Comparison of ENCODE assay signal across 8 cellular contexts in genomic region chr17:75346906-75347305, GRCh38. TPM values are rescaled to one million over a fixed set of nuclear protein-coding genes. Genes with fewer than 3 reads are reported as not detected.
DNase-seq lines count a peak whose midpoint lies in the region; ATAC-seq and TF ChIP-seq lines count a peak whose summit lies in the region.

No MANE protein-coding gene starts in this region.

- H3K9me3 ChIP-seq in OCI-LY1 (ENCODE audit: low read length) (no peaks in the 10 kb centered on the region), spleen (no peaks in the 10 kb centered on the region)
- H3K9me3 ChIP-seq in effector memory CD4-positive, alpha-beta T cell (ENCODE audit: control insufficient read depth, low read length), result no peaks in the 10 kb centered on the region

- ATAC-seq in GM18498 (IDR thresholded peaks at IDR 0.05; ENCODE audit: unreplicated experiment), result no peak
- no peak for ATAC-seq in HG02870 (IDR thresholded peaks at IDR 0.05; ENCODE audit: unreplicated experiment)

- no peak for TF ChIP-seq CTCF in OCI-LY1 (IDR thresholded peaks at IDR 0.05; ENCODE audit: low read length)
- no peak for TF ChIP-seq CTCF in spleen (IDR thresholded peaks at IDR 0.05 in 8 of 11, conservative IDR thresholded peaks at IDR 0.05 in 3 of 11)

- no peaks in the 10 kb centered on the region for H3K9me3 Mint-ChIP-seq in T-helper 1 cell treated with Interleukin-12 subunit alpha and Interleukin-12 subunit beta and Interleukin-4 antibody, amounts not matched to agents 30 μg/mL and 1 μg/mL, for 36 hours

- no peaks in the 10 kb centered on the region for H4K20me1 ChIP-seq in OCI-LY1 (ENCODE audit: insufficient read depth, low read length)

- no peaks in the 10 kb centered on the region for H3K9me2 ChIP-seq in OCI-LY1 (ENCODE audit: low read depth, low read length)

- H3K4me1 ChIP-seq in OCI-LY1 (ENCODE audit: insufficient read depth, low read length, severe bottlenecking) (peaks cover 97% of the 10 kb centered on the region), spleen (peaks cover 46 to 100% (median 96%) of the 10 kb centered on the region in 6 donors)
- H3K4me1 ChIP-seq in effector memory CD4-positive, alpha-beta T cell (ENCODE audit: control insufficient read depth, insufficient read depth, low read length, poor library complexity, severe bottlenecking), result peaks cover 54% of the 10 kb centered on the region

- DNase-seq in T-helper 1 cell (no peak), spleen (no peak), NCI-H1048 (lab: John Stamatoyannopoulos, UW) (no peak)
- DNase-seq in effector memory CD4-positive, alpha-beta T cell, result no peak

- H3K36me3 ChIP-seq in OCI-LY1 (ENCODE audit: insufficient read depth, low read length) (no peaks in the 10 kb centered on the region), spleen (peaks cover 0 to 8% (median 0%) of the 10 kb centered on the region in 6 donors)
- H3K36me3 ChIP-seq in effector memory CD4-positive, alpha-beta T cell (ENCODE audit: control insufficient read depth, insufficient read depth, low read length), result no peaks in the 10 kb centered on the region

- peaks cover 65% of the 10 kb centered on the region for H3K4me1 Mint-ChIP-seq in T-helper 1 cell treated with Interleukin-12 subunit alpha and Interleukin-12 subunit beta and Interleukin-4 antibody, amounts not matched to agents 30 μg/mL and 1 μg/mL, for 36 hours (ENCODE audit: low read depth)

- H3K9ac ChIP-seq in OCI-LY1 (ENCODE audit: low read length), result peak overlapping the region; percentile 57; the same call in 1 of the 2 replicates

- peak overlapping the region; percentile 59 for H3K4me3 ChIP-seq in OCI-LY1 (ENCODE audit: low read depth, low read length, poor library complexity, severe bottlenecking)
- H3K4me3 ChIP-seq in effector memory CD4-positive, alpha-beta T cell (ENCODE audit: insufficient read depth, low read depth, low read length, poor library complexity, severe bottlenecking), result no peak overlapping the region
- peak overlapping the region in 5 of 8 donors; percentile 2 to 57 (median 17) for H3K4me3 ChIP-seq in spleen

- no peak overlapping the region for H2AFZ ChIP-seq in OCI-LY1 (ENCODE audit: low read length)

- H3K36me3 Mint-ChIP-seq in T-helper 1 cell treated with Interleukin-12 subunit alpha and Interleukin-12 subunit beta and Interleukin-4 antibody, amounts not matched to agents 30 μg/mL and 1 μg/mL, for 36 hours (ENCODE audit: low read depth), result peaks cover 6% of the 10 kb centered on the region

- H3K4me2 ChIP-seq in OCI-LY1 (ENCODE audit: low read length), result peak overlapping the region; percentile 98

- intact Hi-C loops in spleen (cut with DNase I; ENCODE audit: low total_unique reads), result no loop called here

- WGBS in spleen, 5 donors, result 28 to 44% (median 41%) methylated on average over 6 of the region's 6 CpGs

- H3K27me3 Mint-ChIP-seq in T-helper 1 cell treated with Interleukin-12 subunit alpha and Interleukin-12 subunit beta and Interleukin-4 antibody, amounts not matched to agents 30 μg/mL and 1 μg/mL, for 36 hours (ENCODE audit: low read depth), result no peaks in the 10 kb centered on the region

- no peaks in the 10 kb centered on the region for H3F3A ChIP-seq in OCI-LY1 (ENCODE audit: insufficient read depth, low read length)

- TF ChIP-seq POLR2A in spleen (IDR thresholded peaks at IDR 0.05), result no peak

- H3K27ac ChIP-seq in OCI-LY1 (ENCODE audit: low read depth, low read length, poor library complexity, severe bottlenecking) (peak overlapping the region; percentile 99), spleen (peak overlapping the region; percentile 21 to 83 (median 66))
- H3K27ac ChIP-seq in effector memory CD4-positive, alpha-beta T cell (ENCODE audit: insufficient read depth, low read length, poor library complexity, severe bottlenecking), result peak overlapping the region; percentile 17

- peaks cover 61% of the 10 kb centered on the region for H3K79me2 ChIP-seq in OCI-LY1 (ENCODE audit: insufficient read depth, low read length)

- H3K27ac Mint-ChIP-seq in T-helper 1 cell treated with Interleukin-12 subunit alpha and Interleukin-12 subunit beta and Interleukin-4 antibody, amounts not matched to agents 30 μg/mL and 1 μg/mL, for 36 hours, result peak overlapping the region; percentile 46

- peak overlapping the region; percentile 38 for H3K4me3 Mint-ChIP-seq in T-helper 1 cell treated with Interleukin-12 subunit alpha and Interleukin-12 subunit beta and Interleukin-4 antibody, amounts not matched to agents 30 μg/mL and 1 μg/mL, for 36 hours

- H3K27me3 ChIP-seq in OCI-LY1 (ENCODE audit: insufficient read depth, low read length) (no peaks in the 10 kb centered on the region), spleen (replicated peaks in 1 of 7) (no peaks in the 10 kb centered on the region)
- no peaks in the 10 kb centered on the region for H3K27me3 ChIP-seq in effector memory CD4-positive, alpha-beta T cell (replicated peaks; ENCODE audit: control insufficient read depth, insufficient read depth, low read length, poor library complexity, severe bottlenecking)

RNA-seq across cellular contexts. Expression of gene SLC25A19, which starts 57.7 kb away (rescaled TPM):
- total RNA-seq in spleen, result 10 to 100 TPM; 12.4 to 32.5 (median 19.1) TPM
- polyA plus RNA-seq in spleen, result 10 to 100 TPM; 18.5 to 21.2 (median 19.2) TPM

RNA-seq across cellular contexts. Expression of gene GRB2, which starts 58.6 kb away (rescaled TPM):
- 100 to 1,000 TPM; 180 to 352 (median 238) TPM for total RNA-seq in spleen
- 100 to 1,000 TPM in 1 of 3 donors, 10 to 100 TPM in 2; 66.8 to 117 (median 85.2) TPM for polyA plus RNA-seq in spleen

Comparison
In these comparisons a context has a peak if more than half of its experiments do, and no peak if none do; other contexts are left out.
1. H3K27ac ChIP-seq: peak in every context shown above with its lines; median percentile 99 in OCI-LY1; 66 in spleen; 17 in effector memory CD4-positive, alpha-beta T cell.